Comparison of ENCODE assay signal across 12 cellular contexts in the genomic region with DNA sequence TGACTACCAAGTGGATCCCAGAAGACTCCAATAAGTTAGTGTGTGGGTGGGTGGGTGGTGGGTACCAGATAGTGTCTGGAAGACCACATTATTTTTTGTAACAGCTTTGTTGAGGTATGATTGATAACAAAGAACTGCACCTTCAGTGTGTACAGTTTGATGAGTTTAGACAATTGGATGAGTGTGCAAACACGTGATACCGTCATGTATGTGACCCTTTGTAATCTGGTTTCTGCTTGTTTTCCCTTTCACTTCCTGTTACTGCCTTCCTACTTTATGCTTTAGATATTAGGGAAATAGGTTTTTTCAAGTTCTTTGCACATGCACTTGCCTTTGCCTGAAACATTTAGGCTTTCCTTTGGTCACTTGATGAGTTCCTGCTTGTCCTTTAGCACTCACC. TPM values are rescaled to one million over a fixed set of nuclear protein-coding genes. Genes with fewer than 3 reads are reported as not detected.
DNase-seq lines count a peak whose midpoint lies in the region; ATAC-seq, FAIRE-seq and TF ChIP-seq lines count a peak whose summit lies in the region.
"Had no signal": no experiment of that assay in that cellular context is flagged by ENCODE, and none has a peak within 500 bp of the region (broad histone marks: within the 10 kb centered on the region; RNA-seq: fewer than 3 reads in every experiment).

No MANE protein-coding gene starts in this region.

- H3K4me3 Mint-ChIP-seq in IgD-negative memory B cell: peak overlapping the region in 3 of 4 donors; percentile 11 to 71 (median 14)
- H3K4me3 Mint-ChIP-seq in activated naive CD8-positive, alpha-beta T cell treated with anti-CD3 and anti-CD28 coated beads, Interleukin-2, amount 50 U/mL, for 24 hours: no peak overlapping the region

- H3K27me3 ChIP-seq in pancreas: no peaks in the 10 kb centered on the region
- H3K27me3 ChIP-seq: tibial artery had no signal

- H3K4me3 ChIP-seq in pancreas: no peak overlapping the region
- H3K4me3 ChIP-seq: tibial artery had no signal

- FAIRE-seq in pancreas (lab: Jason Lieb, UNC): no peak
- FAIRE-seq: TTC549 had no signal

- H3K36me3 ChIP-seq in pancreas: peaks cover 3 to 26% (median 3%) of the 10 kb centered on the region in 3 donors

- TF ChIP-seq CTCF in pancreas (IDR thresholded peaks at IDR 0.05): no peak

- no peaks in the 10 kb centered on the region for H3K27me3 Mint-ChIP-seq in IgD-negative memory B cell
- no peaks in the 10 kb centered on the region for H3K27me3 Mint-ChIP-seq in activated naive CD8-positive, alpha-beta T cell treated with anti-CD3 and anti-CD28 coated beads, Interleukin-2, amount 50 U/mL, for 24 hours

- H3K27ac ChIP-seq in pancreas: no peak overlapping the region
- H3K27ac ChIP-seq: tibial artery had no signal

- H3K36me3 Mint-ChIP-seq in IgD-negative memory B cell: no peaks in the 10 kb centered on the region
- H3K36me3 Mint-ChIP-seq in activated naive CD8-positive, alpha-beta T cell treated with anti-CD3 and anti-CD28 coated beads, Interleukin-2, amount 50 U/mL, for 24 hours (ENCODE audit: low read depth): peaks cover 63% of the 10 kb centered on the region

- WGBS in pancreas, 2 donors: 63 to 72% methylated on average over 2 of the region's 2 CpGs

- no peaks in the 10 kb centered on the region for H3K9me3 Mint-ChIP-seq in IgD-negative memory B cell
- no peaks in the 10 kb centered on the region for H3K9me3 Mint-ChIP-seq in activated naive CD8-positive, alpha-beta T cell treated with anti-CD3 and anti-CD28 coated beads, Interleukin-2, amount 50 U/mL, for 24 hours

- DNase-seq in SIG-M5 treated with dmso at 0.1 percent for 504 hours (lab: John Stamatoyannopoulos, UW; ENCODE audit: unreplicated experiment) (peak; percentile 78), SIG-M5 (lab: John Stamatoyannopoulos, UW) (no peak), pancreas (no peak)
- DNase-seq in activated naive CD8-positive, alpha-beta T cell treated with anti-CD3 and anti-CD28 coated beads, Interleukin-2, amount 50 U/mL, for 24 hours: no peak
- DNase-seq: islet precursor cell; stimulated activated CD4-positive, alpha-beta T cell treated with anti-CD3 and anti-CD28 coated beads, Interleukin-12 subunit alpha, Interleukin-12 subunit beta, amount 100 ng/mL, for 4 hours; tibial artery had no signal

- H3K4me1 ChIP-seq in pancreas: peaks cover 0 to 7% (median 0%) of the 10 kb centered on the region in 3 donors

- peaks cover 26 to 39% (median 34%) of the 10 kb centered on the region in 3 donors for H3K4me1 Mint-ChIP-seq in IgD-negative memory B cell
- peaks cover 83% of the 10 kb centered on the region for H3K4me1 Mint-ChIP-seq in activated naive CD8-positive, alpha-beta T cell treated with anti-CD3 and anti-CD28 coated beads, Interleukin-2, amount 50 U/mL, for 24 hours

- no peaks in the 10 kb centered on the region for H3K9me3 ChIP-seq in pancreas
- H3K9me3 ChIP-seq: tibial artery had no signal

- intact Hi-C loops in pancreas (cut with DNase I): no loop called here

- no peak for ATAC-seq in activated naive CD8-positive, alpha-beta T cell treated with anti-CD3 and anti-CD28 coated beads, Interleukin-2, amount 50 U/mL, for 24 hours
- ATAC-seq in pancreas (peak in 3 of 4 donors; percentile 7 to 44 (median 36)), GM19328 (IDR thresholded peaks at IDR 0.05; ENCODE audit: unreplicated experiment) (no peak), GM18873 (IDR thresholded peaks at IDR 0.05; ENCODE audit: low FRiP score, unreplicated experiment) (no peak), GM21390 (IDR thresholded peaks at IDR 0.05; ENCODE audit: unreplicated experiment) (no peak)

- peak overlapping the region; percentile 65 to 91 (median 72) for H3K27ac Mint-ChIP-seq in IgD-negative memory B cell
- peak overlapping the region; percentile 81 for H3K27ac Mint-ChIP-seq in activated naive CD8-positive, alpha-beta T cell treated with anti-CD3 and anti-CD28 coated beads, Interleukin-2, amount 50 U/mL, for 24 hours

RNA-seq across cellular contexts. Expression of a gene that starts 8.5 kb away (rescaled TPM):
- polyA plus RNA-seq in IgD-negative memory B cell (7,235 TPM), pancreas (100 to 1,000 TPM; 376 to 759 TPM)
- 100 to 1,000 TPM; 526 to 844 (median 686) TPM for total RNA-seq in pancreas

RNA-seq across cellular contexts. Expression of a gene that starts 10.8 kb away (rescaled TPM):
- polyA plus RNA-seq in IgD-negative memory B cell: 3.6 TPM
- total RNA-seq in pancreas: 1 to 10 TPM; 1.4 to 5.1 (median 2.5) TPM
- 1 to 10 TPM; 4.1 to 6.6 TPM for polyA plus RNA-seq in pancreas

Comparison
In these comparisons a context has a peak if more than half of its experiments do, and no peak if none do; other contexts are left out.
1. ATAC-seq: peak in pancreas (3 of 4); none in activated naive CD8-positive, alpha-beta T cell treated with anti-CD3 and anti-CD28 coated beads, Interleukin-2, amount 50 U/mL, for 24 hours (single experiment), GM19328 (single experiment), GM18873 (single experiment) and GM21390 (single experiment).